8 cellular contexts compared by ENCODE assay signal in the genomic region with DNA sequence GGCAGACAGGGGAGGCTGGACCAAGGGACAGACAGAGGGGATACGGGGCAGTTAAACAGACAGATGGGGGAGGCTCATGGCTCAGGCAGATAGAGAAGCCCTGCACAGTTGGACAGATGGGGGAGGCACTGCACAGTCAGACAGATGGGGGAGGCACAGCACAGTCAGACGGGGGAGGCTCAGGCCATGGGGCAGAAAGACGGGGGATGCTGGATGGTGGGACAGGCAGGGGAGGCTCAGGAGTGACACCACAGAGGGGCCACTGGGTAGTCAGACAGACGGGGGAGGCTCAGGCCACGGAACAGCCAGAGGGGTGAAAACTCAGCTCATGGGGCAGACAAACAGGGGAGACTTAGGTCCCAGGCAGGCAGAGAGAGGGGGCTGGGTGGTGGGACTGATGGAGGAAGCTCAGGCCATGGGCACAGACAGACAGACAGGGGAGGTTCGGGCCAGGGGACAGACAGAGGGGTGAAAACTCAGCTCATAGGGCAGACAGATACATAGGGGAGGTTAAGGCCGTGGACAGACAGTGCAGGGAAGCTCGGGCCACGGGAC. TPM values are rescaled to one million over a fixed set of nuclear protein-coding genes. Genes with fewer than 3 reads are reported as not detected.
A peak's percentile ranks its signal among the peaks of the same experiment; 100 is the strongest.
DNase-seq lines count a peak whose midpoint lies in the region; ATAC-seq, FAIRE-seq and TF ChIP-seq lines count a peak whose summit lies in the region.

No MANE protein-coding gene starts in this region.

- peaks cover 30% of the 10 kb centered on the region for H3K36me3 Mint-ChIP-seq in Caco-2 (ENCODE audit: insufficient read depth, unreplicated experiment)

- H3K4me3 ChIP-seq in Caco-2 (ENCODE audit: low read depth, low read length) (peak overlapping the region; percentile 90), Panc1 (ENCODE audit: low read depth in 2 of 2, low read length in 2 of 2) (peak overlapping the region; percentile 62 to 63), esophagus (ENCODE audit: low read depth in 1 of 2, low read length in 2 of 2) (peak overlapping the region; percentile 83 to 95), pancreas (peak overlapping the region; percentile 76 to 95 (median 88))

- H3K27ac Mint-ChIP-seq in Caco-2 (ENCODE audit: unreplicated experiment), result peak overlapping the region; percentile 91

- H3K4me1 ChIP-seq in Caco-2, result no peaks in the 10 kb centered on the region
- peaks cover 11% of the 10 kb centered on the region for H3K4me1 ChIP-seq in Panc1 (ENCODE audit: control insufficient read depth, insufficient read depth, low read length)
- peaks cover 3 to 13% of the 10 kb centered on the region in 2 donors for H3K4me1 ChIP-seq in esophagus (ENCODE audit: control insufficient read depth in 2 of 2, insufficient read depth in 2 of 2, low read length in 1 of 2)
- H3K4me1 ChIP-seq in pancreas, result peaks cover 0 to 11% (median 8%) of the 10 kb centered on the region in 3 donors

- DNase-seq in Caco-2, result no peak
- no peak for DNase-seq in Panc1 (ENCODE audit: low read depth, low spot score)
- DNase-seq in pancreas, result peak in 2 of 6 donors; percentile 18 to 60
- DNase-seq in RPMI8226, result no peak
- no peak for DNase-seq in kidney glomerular epithelial cell (lab: John Stamatoyannopoulos, UW)
- no peak for DNase-seq in globus pallidus (ENCODE audit: low spot score)

- ATAC-seq in Panc1, result no peak; the same call in 1 of the 2 replicates
- ATAC-seq in pancreas, result no peak
- ATAC-seq in GM19328 (IDR thresholded peaks at IDR 0.05; ENCODE audit: unreplicated experiment), result no peak

- POLR2A ChIA-PET in Caco-2 (lab: Charles Lee) (no interaction called here), Panc1 (lab: Charles Lee) (no interaction called here)

- CTCF ChIA-PET in Caco-2 (lab: Charles Lee), result interaction anchor here (1.1 to 1.2 kb wide), 2 partner anchors 12 to 19 kb away, joined by 3 read pairs; no protein-coding TSS in a partner anchor
- CTCF ChIA-PET in Panc1 (lab: Charles Lee), result interaction anchor here (0.6 kb wide), 1 partner anchor 165 kb away, joined by 3 read pairs; no protein-coding TSS in a partner anchor

- intact Hi-C loops in Caco-2 (cut with micrococcal nuclease; ENCODE audit: unreplicated experiment), result loop anchor here (10.0 kb wide), 1 partner anchor 68 kb away; the partner anchor contains the start of gene CACTIN
- intact Hi-C loops in Panc1 (cut with micrococcal nuclease; ENCODE audit: unreplicated experiment), result no loop called here
- intact Hi-C loops in pancreas (cut with DNase I), result no loop called here

- in situ Hi-C loops in Panc1 (cut with HindIII; ENCODE audit: low pct_unique_long_range_greater_than_20kb, low sequenced_read_pairs), result no loop called here

- H3K27me3 ChIP-seq in Caco-2 (replicated peaks; ENCODE audit: control insufficient read depth, insufficient read depth, low read length) (no peaks in the 10 kb centered on the region), Panc1 (ENCODE audit: control insufficient read depth, insufficient read depth, low read length) (no peaks in the 10 kb centered on the region), esophagus (ENCODE audit: control insufficient read depth in 1 of 2, insufficient read depth in 2 of 2, low read length in 2 of 2) (no peaks in the 10 kb centered on the region), pancreas (no peaks in the 10 kb centered on the region)

- H3K9me3 Mint-ChIP-seq in Caco-2 (ENCODE audit: unreplicated experiment), result no peaks in the 10 kb centered on the region

- no TSS peak for BruUV-seq in Caco-2 (replicated peaks; lab: Mats Ljungman, UMichigan)
- BruUV-seq in Panc1 (replicated peaks; lab: Mats Ljungman, UMichigan), result no TSS peak

- FAIRE-seq in pancreas (lab: Jason Lieb, UNC), result no peak

- H3K9me3 ChIP-seq in Caco-2 (no peaks in the 10 kb centered on the region), Panc1 (ENCODE audit: control insufficient read depth, insufficient read depth, low read depth, low read length) (no peaks in the 10 kb centered on the region), esophagus (ENCODE audit: control insufficient read depth in 2 of 2, insufficient read depth in 1 of 2, low read depth in 1 of 2, low read length in 1 of 2) (no peaks in the 10 kb centered on the region), pancreas (no peaks in the 10 kb centered on the region)

- H3K27ac ChIP-seq in Panc1 (ENCODE audit: low read length) (peak overlapping the region; percentile 65), esophagus (ENCODE audit: low read depth in 2 of 2, low read length in 1 of 2) (peak overlapping the region in 1 of 2 donors; percentile 28), pancreas (no peak overlapping the region)

- peak overlapping the region; percentile 99 for H3K4me3 Mint-ChIP-seq in Caco-2 (ENCODE audit: unreplicated experiment)

- WGBS in esophagus, 2 donors, result 23 to 24% methylated on average over 9 of the region's 9 CpGs
- WGBS in pancreas, 2 donors, result 20 to 29% methylated on average over 9 of the region's 9 CpGs

- H3K27me3 Mint-ChIP-seq in Caco-2 (ENCODE audit: insufficient read depth, unreplicated experiment), result no peaks in the 10 kb centered on the region

- H3K36me3 ChIP-seq in Caco-2 (ENCODE audit: control insufficient read depth, insufficient read depth, low read length) (no peaks in the 10 kb centered on the region), Panc1 (ENCODE audit: control insufficient read depth, insufficient read depth, low read length) (no peaks in the 10 kb centered on the region; the same call in 1 of the 2 replicates), esophagus (ENCODE audit: control insufficient read depth in 2 of 2, insufficient read depth in 2 of 2, low read length in 1 of 2) (no peaks in the 10 kb centered on the region), pancreas (no peaks in the 10 kb centered on the region)

- TF ChIP-seq CTCF in Caco-2 (IDR thresholded peaks at IDR 0.05; ENCODE audit: insufficient read depth in 1 of 2, low read depth in 1 of 2, low read length in 1 of 2, severe bottlenecking in 1 of 2, unreplicated experiment in 1 of 2) (no peak), Panc1 (IDR thresholded peaks at IDR 0.05) (no peak), pancreas (IDR thresholded peaks at IDR 0.05) (no peak)

- H3K4me1 Mint-ChIP-seq in Caco-2 (ENCODE audit: low read depth, unreplicated experiment), result peaks cover 10% of the 10 kb centered on the region

RNA-seq across cellular contexts. Expression of gene MFSD12, which starts 0.9 kb away (rescaled TPM):
- total RNA-seq in Caco-2 (2022) (60.6 and 61.7 TPM in 2 replicates), Panc1 (2021; ENCODE audit: unreplicated experiment) (98.8 TPM), pancreas (10 to 100 TPM; 24.8 to 53.8 (median 39.2) TPM)
- 140 TPM for polyA plus RNA-seq in Panc1 (2012; ENCODE audit: insufficient read length)
- polyA plus RNA-seq in esophagus (10 to 100 TPM; 26.8 to 27.5 TPM), pancreas (10 to 100 TPM; 29.6 to 53.6 TPM)

RNA-seq across cellular contexts. Expression of gene HMG20B, which starts 16.2 kb away (rescaled TPM):
- total RNA-seq in Caco-2 (2022) (33.9 and 34.5 TPM in 2 replicates), Panc1 (2021; ENCODE audit: unreplicated experiment) (74.7 TPM), pancreas (10 to 100 TPM; 26.3 to 45.7 (median 30.6) TPM)
- 113 TPM for polyA plus RNA-seq in Panc1 (2012; ENCODE audit: insufficient read length)
- polyA plus RNA-seq in esophagus (10 to 100 TPM; 62.1 to 68.4 TPM), pancreas (100 to 1,000 TPM in 1 of 2 donors, 10 to 100 TPM in 1; 84.0 to 102 TPM)

RNA-seq across cellular contexts. Expression of gene TEKTIP1, which starts 17.5 kb away (rescaled TPM):
- 1.5 and 1.9 TPM in 2 replicates for total RNA-seq in Caco-2 (2022)
- total RNA-seq in Panc1 (2021; ENCODE audit: unreplicated experiment), result not detected
- polyA plus RNA-seq in Panc1 (2012; ENCODE audit: insufficient read length), result 8.4 TPM
- under 1 TPM; 0.08 to 0.41 TPM for polyA plus RNA-seq in esophagus
- total RNA-seq in pancreas, result 1 to 10 TPM in 4 of 6 donors, under 1 TPM in 2; 0.73 to 2.6 (median 1.7) TPM
- polyA plus RNA-seq in pancreas, result 1 to 10 TPM; 3.3 to 5.6 TPM

RNA-seq across cellular contexts. Expression of gene GIPC3, which starts 28.8 kb away (rescaled TPM):
- not detected in 2 replicates for total RNA-seq in Caco-2 (2022)
- 0.92 TPM for total RNA-seq in Panc1 (2021; ENCODE audit: unreplicated experiment)
- 1.3 TPM for polyA plus RNA-seq in Panc1 (2012; ENCODE audit: insufficient read length)
- polyA plus RNA-seq in esophagus, result under 1 TPM; 0.53 to 0.57 TPM
- under 1 TPM; 0.17 to 0.34 (median 0.28) TPM for total RNA-seq in pancreas
- polyA plus RNA-seq in pancreas, result under 1 TPM; 0.72 to 0.92 TPM

RNA-seq across cellular contexts. Expression of gene TBXA2R, which starts 50.2 kb away (rescaled TPM):
- total RNA-seq in Caco-2 (2022), result 0.11 TPM in 1 of 2 replicates, not detected in the other
- total RNA-seq in Panc1 (2021; ENCODE audit: unreplicated experiment), result 5.2 TPM
- polyA plus RNA-seq in Panc1 (2012; ENCODE audit: insufficient read length), result 7.1 TPM
- polyA plus RNA-seq in esophagus, result under 1 TPM; 0.59 to 0.64 TPM
- 1 to 10 TPM in 2 of 6 donors, under 1 TPM in 4; 0.42 to 1.2 (median 0.50) TPM for total RNA-seq in pancreas
- 1 to 10 TPM in 1 of 2 donors, under 1 TPM in 1; 0.95 to 1.5 TPM for polyA plus RNA-seq in pancreas
